8 cellular contexts compared by ENCODE assay signal in the genomic region with DNA sequence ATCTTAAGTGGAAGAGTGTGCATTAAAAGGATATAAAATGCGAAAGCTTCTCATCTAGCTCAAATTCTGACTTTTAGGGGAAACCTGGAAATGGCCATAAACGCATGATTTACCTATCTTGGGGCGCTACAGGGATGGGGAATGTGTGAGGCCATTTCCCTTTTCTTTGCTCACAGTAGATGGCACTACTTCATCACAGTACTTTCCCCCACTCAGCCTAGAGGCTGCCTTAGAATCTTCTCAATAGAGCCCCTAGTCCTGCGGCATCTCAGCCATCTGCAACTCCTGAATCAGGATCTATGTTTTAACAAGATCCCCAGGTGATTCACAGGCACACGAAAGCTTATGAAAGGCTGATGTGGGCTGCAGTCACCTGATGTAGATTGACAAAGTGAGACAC.
A peak's percentile ranks its signal among the peaks of the same experiment; 100 is the strongest.
DNase-seq lines count a peak whose midpoint lies in the region; ATAC-seq and TF ChIP-seq lines count a peak whose summit lies in the region.

No MANE protein-coding gene starts in this region.

- no peaks in the 10 kb centered on the region for H3K9me3 ChIP-seq in DND-41 (ENCODE audit: insufficient read depth, low read length, severe bottlenecking)
- no peaks in the 10 kb centered on the region for H3K9me3 ChIP-seq in prostate gland

- POLR2A ChIA-PET in activated CD8-positive, alpha-beta T cell treated with anti-CD3 and anti-CD28 coated beads, Interleukin-2, amount 10 ng/mL, durations not matched to agents 7 days and 5 days (lab: Charles Lee) = no interaction called here

- DNase-seq in DND-41 (no peak), RPMI7951 (ENCODE audit: low read depth) (peak; percentile 37), fibroblast of pulmonary artery (ENCODE audit: low read depth) (peak; percentile 78), prostate gland (ENCODE audit: low spot score) (no peak), SKM-1 (lab: John Stamatoyannopoulos, UW; ENCODE audit: unreplicated experiment) (no peak)
- DNase-seq in activated CD8-positive, alpha-beta T cell treated with anti-CD3 and anti-CD28 coated beads, Interleukin-2, amount 10 ng/mL, durations not matched to agents 7 days and 5 days = no peak
- DNase-seq in activated naive CD4-positive, alpha-beta T cell treated with anti-CD3 and anti-CD28 coated beads, Interleukin-2, amount 10 ng/mL, durations not matched to agents 7 days and 5 days = no peak

- TF ChIP-seq CTCF in DND-41 (IDR thresholded peaks at IDR 0.05; ENCODE audit: borderline replicate concordance, extremely low read depth, low read length, poor library complexity, severe bottlenecking) = peak; percentile 48
- peak; percentile 61 for TF ChIP-seq CTCF in fibroblast of pulmonary artery (IDR thresholded peaks at IDR 0.05; ENCODE audit: low read length, missing control alignments)
- peak in 3 of 4 experiments; percentile 19 to 55 (median 51) for TF ChIP-seq CTCF in prostate gland (IDR thresholded peaks at IDR 0.05)

- intact Hi-C loops in prostate gland (cut with DNase I) = loop anchor here (5.0 kb wide), 2 partner anchors 109 to 424 kb away; partner anchors contain the start of gene LHFPL2

- no peak for TF ChIP-seq POLR2A in prostate gland (IDR thresholded peaks at IDR 0.05)

- 38% methylated on average over 5 of the region's 5 CpGs for WGBS in prostate gland

- H3K4me1 Mint-ChIP-seq in activated CD8-positive, alpha-beta T cell treated with anti-CD3 and anti-CD28 coated beads, Interleukin-2, amount 10 ng/mL, durations not matched to agents 7 days and 5 days (ENCODE audit: low read depth) = no peaks in the 10 kb centered on the region
- H3K4me1 Mint-ChIP-seq in activated naive CD4-positive, alpha-beta T cell treated with anti-CD3 and anti-CD28 coated beads, Interleukin-2, amount 10 ng/mL, durations not matched to agents 7 days and 5 days = no peaks in the 10 kb centered on the region

- H3K27me3 ChIP-seq in DND-41 (ENCODE audit: insufficient read depth, low read length, poor library complexity) = no peaks in the 10 kb centered on the region
- H3K27me3 ChIP-seq in prostate gland (replicated peaks; ENCODE audit: insufficient read depth) = no peaks in the 10 kb centered on the region

- H3K27ac ChIP-seq in DND-41 (ENCODE audit: low read length) (no peak overlapping the region), prostate gland (no peak overlapping the region)

- H4K20me1 ChIP-seq in DND-41 (ENCODE audit: insufficient read depth, low read length) = no peaks in the 10 kb centered on the region

- no peak overlapping the region for H3K27ac Mint-ChIP-seq in activated CD8-positive, alpha-beta T cell treated with anti-CD3 and anti-CD28 coated beads, Interleukin-2, amount 10 ng/mL, durations not matched to agents 7 days and 5 days
- no peak overlapping the region for H3K27ac Mint-ChIP-seq in activated naive CD4-positive, alpha-beta T cell treated with anti-CD3 and anti-CD28 coated beads, Interleukin-2, amount 10 ng/mL, durations not matched to agents 7 days and 5 days

- H3K36me3 Mint-ChIP-seq in activated CD8-positive, alpha-beta T cell treated with anti-CD3 and anti-CD28 coated beads, Interleukin-2, amount 10 ng/mL, durations not matched to agents 7 days and 5 days (ENCODE audit: low read depth) = no peaks in the 10 kb centered on the region
- H3K36me3 Mint-ChIP-seq in activated naive CD4-positive, alpha-beta T cell treated with anti-CD3 and anti-CD28 coated beads, Interleukin-2, amount 10 ng/mL, durations not matched to agents 7 days and 5 days = no peaks in the 10 kb centered on the region

- no peaks in the 10 kb centered on the region for H3K36me3 ChIP-seq in DND-41 (ENCODE audit: insufficient read depth, low read length)
- H3K36me3 ChIP-seq in prostate gland = no peaks in the 10 kb centered on the region

- no peak overlapping the region for H3K4me2 ChIP-seq in DND-41 (ENCODE audit: insufficient read depth, low read length)

- H3K4me3 Mint-ChIP-seq in activated CD8-positive, alpha-beta T cell treated with anti-CD3 and anti-CD28 coated beads, Interleukin-2, amount 10 ng/mL, durations not matched to agents 7 days and 5 days = no peak overlapping the region
- H3K4me3 Mint-ChIP-seq in activated naive CD4-positive, alpha-beta T cell treated with anti-CD3 and anti-CD28 coated beads, Interleukin-2, amount 10 ng/mL, durations not matched to agents 7 days and 5 days = no peak overlapping the region

- ATAC-seq in DND-41 (ENCODE audit: insufficient read depth, low read depth) = 0 out of 3 replicates have a peak, but pooled peaks have one; percentile 52
- ATAC-seq in HG02588 (IDR thresholded peaks at IDR 0.05; ENCODE audit: unreplicated experiment) = peak; percentile 62
- no peak for ATAC-seq in activated CD8-positive, alpha-beta T cell treated with anti-CD3 and anti-CD28 coated beads, Interleukin-2, amount 10 ng/mL, durations not matched to agents 7 days and 5 days

- no peak overlapping the region for H3K4me3 ChIP-seq in DND-41 (ENCODE audit: low read depth in 1 of 2, low read length in 2 of 2)
- H3K4me3 ChIP-seq in fibroblast of pulmonary artery (replicated peaks; ENCODE audit: low read depth, low read length) = no peak overlapping the region
- H3K4me3 ChIP-seq in prostate gland = no peak overlapping the region

- H3K27me3 Mint-ChIP-seq in activated CD8-positive, alpha-beta T cell treated with anti-CD3 and anti-CD28 coated beads, Interleukin-2, amount 10 ng/mL, durations not matched to agents 7 days and 5 days (ENCODE audit: low read depth) = peaks cover 3% of the 10 kb centered on the region
- H3K27me3 Mint-ChIP-seq in activated naive CD4-positive, alpha-beta T cell treated with anti-CD3 and anti-CD28 coated beads, Interleukin-2, amount 10 ng/mL, durations not matched to agents 7 days and 5 days = peaks cover 18% of the 10 kb centered on the region

- H3K9ac ChIP-seq in DND-41 (ENCODE audit: low read depth, low read length) = no peak overlapping the region

- no peaks in the 10 kb centered on the region for H3K4me1 ChIP-seq in DND-41 (ENCODE audit: insufficient read depth, low read length)
- H3K4me1 ChIP-seq in prostate gland (replicated peaks) = no peaks in the 10 kb centered on the region

- no peaks in the 10 kb centered on the region for H3K79me2 ChIP-seq in DND-41 (ENCODE audit: insufficient read depth, low read length)

- H2AFZ ChIP-seq in DND-41 (ENCODE audit: low read depth, low read length) = no peak overlapping the region

- no peaks in the 10 kb centered on the region for H3K9me3 Mint-ChIP-seq in activated CD8-positive, alpha-beta T cell treated with anti-CD3 and anti-CD28 coated beads, Interleukin-2, amount 10 ng/mL, durations not matched to agents 7 days and 5 days (ENCODE audit: insufficient read depth)
- no peaks in the 10 kb centered on the region for H3K9me3 Mint-ChIP-seq in activated naive CD4-positive, alpha-beta T cell treated with anti-CD3 and anti-CD28 coated beads, Interleukin-2, amount 10 ng/mL, durations not matched to agents 7 days and 5 days

- CTCF ChIA-PET in activated CD8-positive, alpha-beta T cell treated with anti-CD3 and anti-CD28 coated beads, Interleukin-2, amount 10 ng/mL, durations not matched to agents 7 days and 5 days (lab: Charles Lee) = no interaction called here
- CTCF ChIA-PET in activated naive CD4-positive, alpha-beta T cell treated with anti-CD3 and anti-CD28 coated beads, Interleukin-2, amount 10 ng/mL, durations not matched to agents 7 days and 5 days (lab: Charles Lee) = interaction anchor here (0.8 to 1.0 kb wide), 3 partner anchors 348 to 595 kb away, joined by 3 read pairs; no protein-coding TSS in a partner anchor

Comparison
In these comparisons a context has a peak if more than half of its experiments do, and no peak if none do; other contexts are left out.
1. DNase-seq: peak in RPMI7951 (single experiment) and fibroblast of pulmonary artery (single experiment); none in DND-41 (single experiment), prostate gland (single experiment), activated CD8-positive, alpha-beta T cell treated with anti-CD3 and anti-CD28 coated beads, Interleukin-2, amount 10 ng/mL, durations not matched to agents 7 days and 5 days (single experiment), activated naive CD4-positive, alpha-beta T cell treated with anti-CD3 and anti-CD28 coated beads, Interleukin-2, amount 10 ng/mL, durations not matched to agents 7 days and 5 days (single experiment) and SKM-1 (single experiment).
2. Peak in every context shown above with its lines, with median percentiles within 50 percentile points of each other: CTCF ChIP-seq.